ENCODE assay signal across 1 cellular context in genomic region chr22:37273846-37274225, GRCh38.
TF ChIP-seq lines count a peak whose summit lies in the region.

No MANE protein-coding gene starts in this region.

TF ChIP-seq in HCT116, 20 proteins besides CTCF, POLR2A, EP300 and RAD21 (continued from another document):
- TF ChIP-seq ZBTB33 (IDR thresholded peaks at IDR 0.05; ENCODE audit: extremely low read depth, insufficient replicate concordance, low read length), result no peak
- TF ChIP-seq JUND (IDR thresholded peaks at IDR 0.05), result no peak
- no peak for TF ChIP-seq MAX (IDR thresholded peaks at IDR 0.05)
- TF ChIP-seq CEBPB (IDR thresholded peaks at IDR 0.05; ENCODE audit: low read depth), result no peak
- TF ChIP-seq ZFX (IDR thresholded peaks at IDR 0.05), result no peak
- no peak for TF ChIP-seq SIN3A (IDR thresholded peaks at IDR 0.05; ENCODE audit: low read depth)
- no peak for TF ChIP-seq SRF (IDR thresholded peaks at IDR 0.05; ENCODE audit: low read depth)
- TF ChIP-seq TCF7L2 (IDR thresholded peaks at IDR 0.05; ENCODE audit: borderline replicate concordance, extremely low read depth, insufficient read depth, insufficient read length), result no peak
- TF ChIP-seq CBX3 (IDR thresholded peaks at IDR 0.05; ENCODE audit: low read depth), result no peak
- TF ChIP-seq REST (IDR thresholded peaks at IDR 0.05; ENCODE audit: low read depth), result no peak
- TF ChIP-seq FOSL1 (IDR thresholded peaks at IDR 0.05; ENCODE audit: low read depth), result no peak
- no peak for TF ChIP-seq EZH2 (IDR thresholded peaks at IDR 0.05)
